In the genomic region with DNA sequence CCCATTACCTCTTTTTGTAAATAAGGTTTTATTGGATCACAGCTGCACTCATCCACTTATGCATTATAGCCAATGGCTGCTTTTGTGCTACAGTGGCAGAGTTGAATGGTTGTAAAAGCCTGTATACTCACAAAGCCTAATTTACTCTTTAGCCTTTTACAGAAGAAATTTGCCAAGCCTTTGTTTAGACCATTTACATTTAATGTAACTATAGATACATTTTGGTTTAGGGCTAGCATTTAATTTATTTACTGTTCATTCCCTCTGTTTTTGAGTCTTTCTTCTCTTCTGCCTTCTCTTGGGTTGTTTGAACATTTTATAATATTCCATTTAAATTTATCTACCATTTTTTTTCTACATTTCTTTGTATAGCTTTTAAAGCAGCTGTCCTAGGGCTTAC, we compare ENCODE assay signal across 10 cellular contexts.
"Had no signal": no experiment of that assay in that cellular context is flagged by ENCODE, and none has a peak within 500 bp of the region (broad histone marks: within the 10 kb centered on the region; RNA-seq: fewer than 3 reads in every experiment).

No MANE protein-coding gene starts in this region.

- DNase-seq: activated CD4-positive, alpha-beta T cell treated with anti-CD3 and anti-CD28 coated beads for 1 hour; activated gamma-delta T cell; aorta; central memory CD4-positive, alpha-beta T cell; dorsolateral prefrontal cortex; mesenchymal stem cell; naive thymus-derived CD8-positive, alpha-beta T cell; psoas muscle; right cardiac atrium; WERI-Rb-1 had no signal

- ATAC-seq: naive thymus-derived CD8-positive, alpha-beta T cell; psoas muscle; right cardiac atrium had no signal
